ENCODE assay signal across 16 cellular contexts in the genomic region with DNA sequence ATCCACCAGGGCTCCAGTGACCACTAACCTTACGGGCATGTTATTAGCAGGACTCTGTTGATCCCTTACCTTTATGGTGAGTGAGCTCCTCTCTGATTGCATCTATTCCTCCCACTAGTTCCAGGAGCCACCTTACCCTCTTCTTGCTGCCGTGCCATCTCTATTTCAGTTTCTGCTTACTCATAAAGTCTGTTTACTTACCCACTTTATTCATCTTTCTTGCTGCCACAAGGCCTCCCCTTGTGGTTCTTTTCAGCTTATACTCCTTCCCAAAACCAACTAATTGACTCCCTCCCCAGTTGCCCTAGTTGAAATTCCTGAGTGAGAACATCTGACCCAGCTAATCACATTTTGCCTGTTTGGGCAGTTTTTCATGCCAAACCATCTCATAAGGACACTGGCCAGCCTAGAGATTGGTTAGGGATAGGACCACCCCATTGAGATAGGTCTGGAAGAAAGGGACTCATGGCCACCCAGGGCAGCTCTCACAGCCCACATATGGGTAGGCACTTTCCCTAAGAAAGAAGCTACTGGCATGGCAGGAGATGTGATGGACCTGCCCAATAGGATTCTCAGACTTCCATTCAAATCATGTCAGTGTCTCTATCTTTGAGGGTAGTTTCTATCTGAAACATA.
DNase-seq lines count a peak whose midpoint lies in the region; ATAC-seq lines count a peak whose summit lies in the region.
"Had no signal": no experiment of that assay in that cellular context is flagged by ENCODE, and none has a peak within 500 bp of the region (broad histone marks: within the 10 kb centered on the region; RNA-seq: fewer than 3 reads in every experiment).

No MANE protein-coding gene starts in this region.

- no peaks in the 10 kb centered on the region for H3K4me1 Mint-ChIP-seq in activated naive CD4-positive, alpha-beta T cell treated with anti-CD3 and anti-CD28 coated beads, Interleukin-2, amount 10 ng/mL, durations not matched to agents 7 days and 5 days
- peaks cover 6% of the 10 kb centered on the region for H3K4me1 Mint-ChIP-seq in stimulated activated effector memory CD8-positive, alpha-beta T cell treated with anti-CD3 and anti-CD28 coated beads, Interleukin-12 subunit alpha, Interleukin-12 subunit beta, amount 100 ng/mL, for 72 hours
- H3K4me1 Mint-ChIP-seq: naive B cell had no signal

- CTCF ChIA-PET in activated naive CD4-positive, alpha-beta T cell treated with anti-CD3 and anti-CD28 coated beads, Interleukin-2, amount 10 ng/mL, durations not matched to agents 7 days and 5 days (lab: Charles Lee), result no interaction called here

- H3K27ac Mint-ChIP-seq in activated naive CD4-positive, alpha-beta T cell treated with anti-CD3 and anti-CD28 coated beads, Interleukin-2, amount 10 ng/mL, durations not matched to agents 7 days and 5 days, result peak overlapping the region; percentile 39
- peak overlapping the region; percentile 43 for H3K27ac Mint-ChIP-seq in stimulated activated effector memory CD8-positive, alpha-beta T cell treated with anti-CD3 and anti-CD28 coated beads, Interleukin-12 subunit alpha, Interleukin-12 subunit beta, amount 100 ng/mL, for 72 hours
- H3K27ac Mint-ChIP-seq: naive B cell had no signal

- no peak for DNase-seq in activated naive CD4-positive, alpha-beta T cell treated with anti-CD3 and anti-CD28 coated beads, Interleukin-2, amount 10 ng/mL, durations not matched to agents 7 days and 5 days
- DNase-seq in activated naive CD4-positive, alpha-beta T cell treated with Interleukin-2 at 50 U/mL for 16 hours, result no peak
- DNase-seq in NCI-H226, result peak; percentile 7
- DNase-seq in stimulated activated effector memory CD8-positive, alpha-beta T cell treated with anti-CD3 and anti-CD28 coated beads, Interleukin-12 subunit alpha, Interleukin-12 subunit beta, amount 100 ng/mL, for 72 hours (ENCODE audit: low spot score in 2 of 2), result no peak
- no peak for DNase-seq in nucleus accumbens (lab: John Stamatoyannopoulos, UW)
- no peak for DNase-seq in NCI-H510A treated with DMSO at 0.1 percent for 48 hours (lab: John Stamatoyannopoulos, UW)
- DNase-seq in NCI-H2227 treated with DMSO at 0.1 percent for 48 hours (lab: John Stamatoyannopoulos, UW), result no peak
- DNase-seq: amniotic stem cell, Calu3, dermis blood vessel endothelial cell, kidney, MV-4-11, naive B cell, NCI-H524, trophoblast cell had no signal

- H3K4me3 Mint-ChIP-seq in activated naive CD4-positive, alpha-beta T cell treated with anti-CD3 and anti-CD28 coated beads, Interleukin-2, amount 10 ng/mL, durations not matched to agents 7 days and 5 days, result no peak overlapping the region
- no peak overlapping the region for H3K4me3 Mint-ChIP-seq in stimulated activated effector memory CD8-positive, alpha-beta T cell treated with anti-CD3 and anti-CD28 coated beads, Interleukin-12 subunit alpha, Interleukin-12 subunit beta, amount 100 ng/mL, for 72 hours
- H3K4me3 Mint-ChIP-seq: naive B cell had no signal

- no peaks in the 10 kb centered on the region for H3K27me3 Mint-ChIP-seq in activated naive CD4-positive, alpha-beta T cell treated with anti-CD3 and anti-CD28 coated beads, Interleukin-2, amount 10 ng/mL, durations not matched to agents 7 days and 5 days

- peaks cover 7% of the 10 kb centered on the region for H3K9me3 Mint-ChIP-seq in activated naive CD4-positive, alpha-beta T cell treated with anti-CD3 and anti-CD28 coated beads, Interleukin-2, amount 10 ng/mL, durations not matched to agents 7 days and 5 days
- peaks cover 14% of the 10 kb centered on the region for H3K9me3 Mint-ChIP-seq in stimulated activated effector memory CD8-positive, alpha-beta T cell treated with anti-CD3 and anti-CD28 coated beads, Interleukin-12 subunit alpha, Interleukin-12 subunit beta, amount 100 ng/mL, for 72 hours

- peak; percentile 48 for ATAC-seq in HG02763 (IDR thresholded peaks at IDR 0.05; ENCODE audit: unreplicated experiment)
- peak; percentile 93 for ATAC-seq in stimulated activated effector memory CD8-positive, alpha-beta T cell treated with anti-CD3 and anti-CD28 coated beads, Interleukin-12 subunit alpha, Interleukin-12 subunit beta, amount 100 ng/mL, for 72 hours

- no peaks in the 10 kb centered on the region for H3K36me3 Mint-ChIP-seq in activated naive CD4-positive, alpha-beta T cell treated with anti-CD3 and anti-CD28 coated beads, Interleukin-2, amount 10 ng/mL, durations not matched to agents 7 days and 5 days
- no peaks in the 10 kb centered on the region for H3K36me3 Mint-ChIP-seq in stimulated activated effector memory CD8-positive, alpha-beta T cell treated with anti-CD3 and anti-CD28 coated beads, Interleukin-12 subunit alpha, Interleukin-12 subunit beta, amount 100 ng/mL, for 72 hours
